ENCODE assay signal across 14 cellular contexts in the genomic region with DNA sequence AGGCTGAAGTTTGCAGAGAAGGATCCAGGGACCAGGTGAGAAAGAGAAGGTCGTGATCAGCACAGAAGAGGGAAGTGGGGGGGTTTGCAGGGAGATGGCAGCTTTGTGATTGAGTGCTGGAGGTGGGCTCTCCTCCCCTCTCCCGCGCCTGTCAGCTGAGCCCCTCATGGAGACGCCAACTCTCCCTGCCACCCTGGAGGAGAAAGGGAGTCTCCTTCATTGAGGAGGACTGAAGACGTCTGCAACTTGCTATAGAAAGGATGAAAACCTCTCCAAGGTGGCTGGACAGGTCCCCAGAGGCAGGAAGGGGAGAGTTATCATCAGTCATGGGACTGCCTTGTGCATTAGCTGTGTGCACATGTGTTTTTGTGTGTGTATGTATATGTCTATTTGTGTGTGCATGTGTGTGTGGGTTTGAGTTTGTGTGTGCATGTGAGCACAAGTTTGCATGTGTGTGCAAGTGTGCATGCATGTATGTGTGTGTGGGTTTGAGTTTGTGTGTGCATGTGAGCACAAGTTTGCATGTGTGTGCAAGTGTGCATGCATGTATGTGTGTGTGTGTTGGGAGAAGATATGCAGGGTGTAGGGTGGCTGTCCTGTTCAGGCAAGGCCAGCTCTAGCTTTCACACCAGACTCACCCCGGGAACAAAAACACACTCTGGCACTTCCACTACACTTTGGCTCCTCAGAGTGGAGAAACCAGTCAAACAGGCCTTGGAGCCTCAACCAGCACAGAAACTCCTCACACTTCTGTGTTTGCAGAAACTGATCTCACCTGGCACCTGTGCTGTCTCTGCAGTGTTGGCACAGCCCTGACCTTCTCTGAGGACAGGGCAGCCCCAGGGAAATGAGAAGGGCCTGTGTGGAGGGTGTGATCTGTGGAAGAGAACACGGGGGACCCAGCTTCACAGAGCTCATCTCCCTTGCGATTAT. TPM values are rescaled to one million over a fixed set of nuclear protein-coding genes. Genes with fewer than 3 reads are reported as not detected.
DNase-seq lines count a peak whose midpoint lies in the region; ATAC-seq, FAIRE-seq and TF ChIP-seq lines count a peak whose summit lies in the region.
"Had no signal": no experiment of that assay in that cellular context is flagged by ENCODE, and none has a peak within 500 bp of the region (broad histone marks: within the 10 kb centered on the region; RNA-seq: fewer than 3 reads in every experiment).

No MANE protein-coding gene starts in this region.

- TF ChIP-seq EP300 in GM12878 (IDR thresholded peaks at IDR 0.05; ENCODE audit: borderline replicate concordance in 1 of 2, control insufficient read depth in 1 of 2, low read depth in 2 of 2, low read length in 2 of 2) = no peak

- H3K4me1 ChIP-seq in GM12878 (ENCODE audit: control insufficient read depth, insufficient read depth, low read length) = no peaks in the 10 kb centered on the region
- H3K4me1 ChIP-seq in mucosa of descending colon (ENCODE audit: low read depth) = peaks cover 6% of the 10 kb centered on the region
- no peaks in the 10 kb centered on the region for H3K4me1 ChIP-seq in testis
- H3K4me1 ChIP-seq: heart right ventricle had no signal

- H3K4me2 ChIP-seq in GM12878 (ENCODE audit: control insufficient read depth, insufficient read depth) = no peak overlapping the region

- CTCF ChIA-PET in GM12878 (lab: Yijun Ruan, JAX) = no interaction called here

- intact Hi-C loops in GM12878 (cut with micrococcal nuclease; ENCODE audit: unreplicated experiment) (no loop called here), mucosa of descending colon (cut with DNase I, micrococcal nuclease) (no loop called here), testis (cut with DNase I; ENCODE audit: low total_unique reads) (no loop called here)

- no peaks in the 10 kb centered on the region for H3K9me3 ChIP-seq in GM12878 (replicated peaks; ENCODE audit: control insufficient read depth, insufficient read depth, low read length)
- no peaks in the 10 kb centered on the region for H3K9me3 ChIP-seq in mucosa of descending colon
- H3K9me3 ChIP-seq in testis = no peaks in the 10 kb centered on the region
- H3K9me3 ChIP-seq: heart right ventricle had no signal

- peak; percentile 95 for FAIRE-seq in HTR-8/SVneo (lab: Jason Lieb, UNC)
- no peak for FAIRE-seq in GM12878 (lab: Jason Lieb, UNC)

- H3K36me3 ChIP-seq in GM12878 (ENCODE audit: control insufficient read depth in 2 of 2, insufficient read depth in 2 of 2, low read length in 1 of 2) (no peaks in the 10 kb centered on the region), mucosa of descending colon (ENCODE audit: low read depth) (no peaks in the 10 kb centered on the region), testis (ENCODE audit: low read depth, missing control alignments) (no peaks in the 10 kb centered on the region)
- H3K36me3 ChIP-seq: heart right ventricle had no signal

- SMC1A ChIA-PET in GM12878 (lab: Charles Lee; ENCODE audit: uncharacterized antibody, unreplicated experiment) = no interaction called here

- POLR2A ChIA-PET in GM12878 (lab: Charles Lee) = no interaction called here

- no peak overlapping the region for H3K9ac ChIP-seq in GM12878 (ENCODE audit: control insufficient read depth, insufficient read depth, low read length)

- RAD21 ChIA-PET in GM12878 (lab: Charles Lee; ENCODE audit: unreplicated experiment) = interaction anchor here (1.0 kb wide), 1 partner anchor 127 kb away, joined by 3 read pairs; no protein-coding TSS in a partner anchor

- in situ Hi-C loops in GM12878 (cut with MboI) = no loop called here

- no peak overlapping the region for H2AFZ ChIP-seq in GM12878 (ENCODE audit: control insufficient read depth, low read depth, low read length)

- H3K27me3 ChIP-seq in GM12878 (replicated peaks in 1 of 2; ENCODE audit: control insufficient read depth in 2 of 2, insufficient read depth in 2 of 2, low read length in 1 of 2) = peaks cover 0 to 7% of the 10 kb centered on the region in 2 experiments; a peak in 3 of 4 replicates
- H3K27me3 ChIP-seq in testis = no peaks in the 10 kb centered on the region

- 60% methylated on average over 8 of the region's 8 CpGs for WGBS in GM12878 (ENCODE audit: insufficient coverage, insufficient replicate concordance, low lambda C conversion rate, missing lambda C conversion rate)
- 79 to 80% methylated on average over 8 of the region's 8 CpGs for WGBS in testis, 2 donors

- H4K20me1 ChIP-seq in GM12878 (ENCODE audit: control insufficient read depth, insufficient read depth) = no peaks in the 10 kb centered on the region

- ATAC-seq in GM12878 (no peak), mucosa of descending colon (peak; percentile 90), GM19035 (IDR thresholded peaks at IDR 0.05; ENCODE audit: unreplicated experiment) (no peak)
- ATAC-seq: heart right ventricle had no signal

- peak overlapping the region; percentile 73 for H3K27ac ChIP-seq in C4-2B
- no peak overlapping the region for H3K27ac ChIP-seq in GM12878 (ENCODE audit: control insufficient read depth, insufficient read depth)
- H3K27ac ChIP-seq in testis = no peak overlapping the region
- H3K27ac ChIP-seq: heart right ventricle, SK-N-MC had no signal

- DNase-seq in HTR-8/SVneo (ENCODE audit: insufficient read length, low spot score) = no peak
- no peak for DNase-seq in GM12878 (ENCODE audit: low read depth, low spot score)
- DNase-seq in mucosa of descending colon = peak; percentile 54 to 85 (median 59)
- DNase-seq in medulla oblongata (ENCODE audit: extremely low spot score) = no peak
- DNase-seq in testis = no peak
- no peak for DNase-seq in ecto neural progenitor cell (ENCODE audit: low spot score)
- DNase-seq: activated CD4-positive, CD25-positive, alpha-beta regulatory T cell; GF-D8; heart right ventricle; MM.1S; NCI-H82 had no signal

- no peak for TF ChIP-seq CTCF in C4-2B (conservative IDR thresholded peaks at IDR 0.05)
- TF ChIP-seq CTCF in GM12878 (IDR thresholded peaks at IDR 0.05 in 2 of 3, conservative IDR thresholded peaks at IDR 0.05 in 1 of 3; ENCODE audit: control insufficient read depth in 2 of 3, extremely low read depth in 1 of 3, insufficient read depth in 1 of 3, low read depth in 3 of 3, low read length in 3 of 3) = no peak
- no peak for TF ChIP-seq CTCF in mucosa of descending colon (IDR thresholded peaks at IDR 0.05)
- TF ChIP-seq CTCF in testis (IDR thresholded peaks at IDR 0.05) = no peak

- H3K79me2 ChIP-seq in GM12878 (ENCODE audit: control insufficient read depth, insufficient read depth, low read length) = no peaks in the 10 kb centered on the region

- no TSS peak for BruUV-seq in GM12878 (replicated peaks; lab: Mats Ljungman, UMichigan)

- TF ChIP-seq RAD21 in GM12878 (IDR thresholded peaks at IDR 0.05; ENCODE audit: insufficient read depth, low read depth, low read length) = no peak

- no peak overlapping the region for H3K4me3 ChIP-seq in GM12878
- no peak overlapping the region for H3K4me3 ChIP-seq in mucosa of descending colon
- no peak overlapping the region for H3K4me3 ChIP-seq in testis
- H3K4me3 ChIP-seq: heart right ventricle, SK-N-MC had no signal

- TF ChIP-seq POLR2A in GM12878 (IDR thresholded peaks at IDR 0.05; ENCODE audit: low read depth, low read length) (no peak), testis (IDR thresholded peaks at IDR 0.05) (no peak)

TF ChIP-seq in GM12878, 131 proteins besides CTCF, POLR2A, EP300 and RAD21 (continues in another document):
- TF ChIP-seq ZSCAN29 (IDR thresholded peaks at IDR 0.05) = no peak

RNA-seq across cellular contexts. Expression of a gene that starts 3.8 kb away (rescaled TPM):
- not detected in 2 replicates for total RNA-seq in GM12878 (2013; cell fraction: nucleolus; rRNA removed)
- total RNA-seq in GM12878 (2014; rRNA removed) (not detected in 2 replicates), GM12878 (2014; rRNA removed; fragmentation: Illumina TruSeq; extraction: Trizol) (not detected in 2 replicates), GM12878 (2021) (not detected in 2 replicates), mucosa of descending colon (not detected), testis (under 1 TPM in 1 of 2 donors, not detected in 1; 0.50 TPM)
- polyA plus RNA-seq in GM12878 (2011; ENCODE audit: low read depth) = not detected
- polyA plus RNA-seq in GM12878 (2011; rRNA removed) (not detected in 2 replicates), GM12878 (2014; fragmentation: Illumina TruSeq; extraction: Trizol) (not detected in 2 replicates), GM12878 (2014; fragmentation: Nextera tagmentation; extraction: Ambion mirVana) (not detected), GM12878 (2014; rRNA removed) (not detected in 2 replicates), GM12878 (2016; fragmentation: Nextera tagmentation; extraction: Ambion mirVana) (not detected), testis (ENCODE audit: insufficient read depth, low read depth, low replicate concordance) (not detected)
- not detected in 2 replicates for polyA plus RNA-seq in GM12878 (2011; cell fraction: cytosol; rRNA removed)
- polyA plus RNA-seq in GM12878 (2011; cell fraction: nucleus; rRNA removed) = not detected in 2 replicates
- polyA plus RNA-seq in GM12878 (2012) = not detected in 2 replicates
- not detected in 2 replicates for polyA minus RNA-seq in GM12878 (2011; rRNA and poly(A)+ RNA removed)
- polyA minus RNA-seq in GM12878 (2011; cell fraction: cytosol; rRNA and poly(A)+ RNA removed) = not detected in 2 replicates
- not detected in 2 replicates for polyA minus RNA-seq in GM12878 (2011; cell fraction: nucleus; rRNA and poly(A)+ RNA removed)
- total RNA-seq: heart right ventricle had no signal
- polyA plus RNA-seq: heart right ventricle had no signal

RNA-seq across cellular contexts. Expression of a gene that starts 21.6 kb away (rescaled TPM):
- not detected in 2 replicates for total RNA-seq in GM12878 (2013; cell fraction: nucleolus; rRNA removed)
- total RNA-seq in GM12878 (2014; rRNA removed) = not detected in 2 replicates
- total RNA-seq in GM12878 (2014; rRNA removed; fragmentation: Illumina TruSeq; extraction: Trizol) = not detected in 2 replicates
- total RNA-seq in GM12878 (2021) = not detected in 2 replicates
- polyA plus RNA-seq in GM12878 (2011; ENCODE audit: low read depth) = not detected
- not detected in 2 replicates for polyA plus RNA-seq in GM12878 (2011; rRNA removed)
- not detected in 2 replicates for polyA plus RNA-seq in GM12878 (2011; cell fraction: cytosol; rRNA removed)
- polyA plus RNA-seq in GM12878 (2011; cell fraction: nucleus; rRNA removed) = not detected in 2 replicates
- polyA plus RNA-seq in GM12878 (2012) = not detected in 2 replicates
- polyA plus RNA-seq in GM12878 (2014; fragmentation: Illumina TruSeq; extraction: Trizol) = not detected in 2 replicates
- not detected for polyA plus RNA-seq in GM12878 (2014; fragmentation: Nextera tagmentation; extraction: Ambion mirVana)
- polyA plus RNA-seq in GM12878 (2014; rRNA removed) = not detected in 2 replicates
- not detected for polyA plus RNA-seq in GM12878 (2016; fragmentation: Nextera tagmentation; extraction: Ambion mirVana)
- not detected in 2 replicates for polyA minus RNA-seq in GM12878 (2011; rRNA and poly(A)+ RNA removed)
- polyA minus RNA-seq in GM12878 (2011; cell fraction: cytosol; rRNA and poly(A)+ RNA removed) = not detected in 2 replicates
- not detected in 2 replicates for polyA minus RNA-seq in GM12878 (2011; cell fraction: nucleus; rRNA and poly(A)+ RNA removed)
- under 1 TPM in 2 of 3 donors, not detected in 1; 0.09 to 0.17 TPM for total RNA-seq in mucosa of descending colon
- under 1 TPM; 0.19 to 0.63 TPM for total RNA-seq in testis
- polyA plus RNA-seq in testis (ENCODE audit: insufficient read depth, low read depth, low replicate concordance) = 1.5 TPM
- total RNA-seq: heart right ventricle had no signal

Comparison
In these comparisons a context has a peak if more than half of its experiments do, and no peak if none do; other contexts are left out.
1. DNase-seq: peak in mucosa of descending colon (3 of 3); none in HTR-8/SVneo (single experiment), GM12878 (single experiment), medulla oblongata (single experiment), testis (single experiment) and ecto neural progenitor cell (single experiment).